ENCODE assay signal across 9 cellular contexts in genomic region chr7:151168022-151168786, GRCh38. TPM values are rescaled to one million over a fixed set of nuclear protein-coding genes. Genes with fewer than 3 reads are reported as not detected.
A peak's percentile ranks its signal among the peaks of the same experiment; 100 is the strongest.
DNase-seq lines count a peak whose midpoint lies in the region; ATAC-seq and TF ChIP-seq lines count a peak whose summit lies in the region.
"Had no signal": no experiment of that assay in that cellular context is flagged by ENCODE, and none has a peak within 500 bp of the region (broad histone marks: within the 10 kb centered on the region; RNA-seq: fewer than 3 reads in every experiment).

No MANE protein-coding gene starts in this region.

- H3K4me1 Mint-ChIP-seq in Caco-2 (ENCODE audit: low read depth, unreplicated experiment): peaks cover 5% of the 10 kb centered on the region
- peaks cover 13% of the 10 kb centered on the region for H3K4me1 Mint-ChIP-seq in HFFc6 (ENCODE audit: low read depth)

- ATAC-seq in HG03095 (IDR thresholded peaks at IDR 0.05; ENCODE audit: unreplicated experiment) (no peak), GM19452 (IDR thresholded peaks at IDR 0.05; ENCODE audit: unreplicated experiment) (no peak)

- H3K4me3 ChIP-seq in Caco-2 (ENCODE audit: low read depth, low read length) (peak overlapping the region; percentile 40), SK-N-MC (peak overlapping the region; percentile 70), iPS-20b (ENCODE audit: low read length) (peak overlapping the region; percentile 59)

- peak overlapping the region; percentile 62 for H3K4me3 Mint-ChIP-seq in Caco-2 (ENCODE audit: unreplicated experiment)
- no peak overlapping the region for H3K4me3 Mint-ChIP-seq in HFFc6

- DNase-seq in Caco-2 (peak in 1 of 2 experiments; percentile 67), HFFc6 (no peak), SK-N-MC (ENCODE audit: low read depth, low spot score) (no peak)
- peak; percentile 25 for DNase-seq in activated naive CD8-positive, alpha-beta T cell treated with anti-CD3 and anti-CD28 coated beads, Interleukin-2, amount 50 U/mL, for 16 hours (ENCODE audit: low read depth, low spot score)
- DNase-seq in stimulated activated CD4-positive, alpha-beta T cell treated with anti-CD3 and anti-CD28 coated beads, Interleukin-2, amount 100 ng/mL, for 24 hours: peak; percentile 67 to 74

- H3K27ac Mint-ChIP-seq in Caco-2 (ENCODE audit: unreplicated experiment) (no peak overlapping the region), HFFc6 (no peak overlapping the region)

- no peaks in the 10 kb centered on the region for H3K36me3 ChIP-seq in Caco-2 (ENCODE audit: control insufficient read depth, insufficient read depth, low read length)
- no peaks in the 10 kb centered on the region for H3K36me3 ChIP-seq in SK-N-MC (ENCODE audit: insufficient read depth, low read length)
- H3K36me3 ChIP-seq in iPS-20b (ENCODE audit: insufficient read depth, low read depth, low read length): no peaks in the 10 kb centered on the region

- H3K4me1 ChIP-seq in Caco-2 (0 out of 2 replicates have a peak, but pooled peaks cover 4% of the 10 kb centered on the region), iPS-20b (ENCODE audit: insufficient read depth, low read length) (0 out of 2 replicates have a peak, but pooled peaks cover 3% of the 10 kb centered on the region)

- H3K27ac ChIP-seq in SK-N-MC: no peak overlapping the region
- H3K27ac ChIP-seq in iPS-20b (ENCODE audit: low read length): no peak overlapping the region

- CTCF ChIA-PET in Caco-2 (lab: Charles Lee): interaction anchor here (0.7 to 1.6 kb wide), 3 partner anchors 27 to 200 kb away, joined by 3 to 4 read pairs (median 3); no protein-coding TSS in a partner anchor

- H3K9ac ChIP-seq in SK-N-MC (ENCODE audit: insufficient read length): no peak overlapping the region
- no peak overlapping the region for H3K9ac ChIP-seq in iPS-20b (ENCODE audit: low read depth, low read length)

- no peaks in the 10 kb centered on the region for H3K9me3 ChIP-seq in Caco-2
- H3K9me3 ChIP-seq in SK-N-MC (ENCODE audit: low read depth, low read length): no peaks in the 10 kb centered on the region
- H3K9me3 ChIP-seq in iPS-20b (ENCODE audit: insufficient read depth, low read depth, low read length): no peaks in the 10 kb centered on the region

- H3K9me3 Mint-ChIP-seq in Caco-2 (ENCODE audit: unreplicated experiment): no peaks in the 10 kb centered on the region
- H3K9me3 Mint-ChIP-seq in HFFc6: no peaks in the 10 kb centered on the region

- BruUV-seq in Caco-2 (replicated peaks; lab: Mats Ljungman, UMichigan): no TSS peak

- POLR2A ChIA-PET in Caco-2 (lab: Charles Lee): no interaction called here

- intact Hi-C loops in Caco-2 (cut with micrococcal nuclease; ENCODE audit: unreplicated experiment): loop anchor here (1.0 kb wide), 1 partner anchor 44 kb away; no protein-coding TSS in a partner anchor

- peak; percentile 52 to 83 for TF ChIP-seq CTCF in Caco-2 (IDR thresholded peaks at IDR 0.05; ENCODE audit: insufficient read depth in 1 of 2, low read depth in 1 of 2, low read length in 1 of 2, severe bottlenecking in 1 of 2, unreplicated experiment in 1 of 2)
- TF ChIP-seq CTCF in HFFc6 (IDR thresholded peaks at IDR 0.05): peak; percentile 67

- H3K27me3 Mint-ChIP-seq in Caco-2 (ENCODE audit: insufficient read depth, unreplicated experiment) (peaks cover 30% of the 10 kb centered on the region), HFFc6 (ENCODE audit: insufficient read depth) (peaks cover 52% of the 10 kb centered on the region)

- H3K36me3 Mint-ChIP-seq in Caco-2 (ENCODE audit: insufficient read depth, unreplicated experiment) (no peaks in the 10 kb centered on the region), HFFc6 (ENCODE audit: low read depth) (no peaks in the 10 kb centered on the region)

- peaks cover 13% of the 10 kb centered on the region for H3K27me3 ChIP-seq in Caco-2 (replicated peaks; ENCODE audit: control insufficient read depth, insufficient read depth, low read length)
- H3K27me3 ChIP-seq in iPS-20b (ENCODE audit: insufficient read depth, low read length): peaks cover 98% of the 10 kb centered on the region

RNA-seq across cellular contexts. Expression of gene GBX1, which starts 0.7 kb away (rescaled TPM):
- not detected in 2 replicates for total RNA-seq in Caco-2 (2022)
- total RNA-seq in HFFc6 (2021; fragmentation: NEBNext Ultra II Directional; extraction: Animal tissue kit (Norgen Biotek cat#: 25700)): not detected
- total RNA-seq: RPMI7951 had no signal

RNA-seq across cellular contexts. Expression of gene ASB10, which starts 18.8 kb away (rescaled TPM):
- total RNA-seq in Caco-2 (2022): not detected in 2 replicates
- not detected for total RNA-seq in HFFc6 (2021; fragmentation: NEBNext Ultra II Directional; extraction: Animal tissue kit (Norgen Biotek cat#: 25700))
- total RNA-seq: RPMI7951 had no signal

RNA-seq across cellular contexts. Expression of gene H2BK1, which starts 42.1 kb away (rescaled TPM):
- not detected in 2 replicates for total RNA-seq in Caco-2 (2022)
- total RNA-seq in HFFc6 (2021; fragmentation: NEBNext Ultra II Directional; extraction: Animal tissue kit (Norgen Biotek cat#: 25700)): not detected
- total RNA-seq: RPMI7951 had no signal

RNA-seq across cellular contexts. Expression of gene ABCF2, which starts 58.8 kb away (rescaled TPM):
- total RNA-seq in Caco-2 (2022): 50.8 and 57.8 TPM in 2 replicates
- total RNA-seq in HFFc6 (2021; fragmentation: NEBNext Ultra II Directional; extraction: Animal tissue kit (Norgen Biotek cat#: 25700)): 10 to 100 TPM; 63.8 to 79.7 (median 67.8) TPM

Comparison
In these comparisons a context has a peak if more than half of its experiments do, and no peak if none do; other contexts are left out.
1. DNase-seq: peak in activated naive CD8-positive, alpha-beta T cell treated with anti-CD3 and anti-CD28 coated beads, Interleukin-2, amount 50 U/mL, for 16 hours (single experiment) and stimulated activated CD4-positive, alpha-beta T cell treated with anti-CD3 and anti-CD28 coated beads, Interleukin-2, amount 100 ng/mL, for 24 hours (2 of 2); none in HFFc6 (single experiment) and SK-N-MC (single experiment).
2. Peak in every context shown above with its lines, with median percentiles within 50 percentile points of each other: H3K4me3 ChIP-seq.